1 cellular context compared by ENCODE assay signal in genomic region chr9:30039712-30040111, GRCh38.
TF ChIP-seq lines count a peak whose summit lies in the region.

No MANE protein-coding gene starts in this region.

TF ChIP-seq in WTC11, 78 proteins besides CTCF, POLR2A, EP300 and RAD21 (continued from another document):
- no peak for TF ChIP-seq FOXP4 (CRISPR knock-in tag; IDR thresholded peaks at IDR 0.05)
